ENCODE assay signal across 8 cellular contexts in the genomic region with DNA sequence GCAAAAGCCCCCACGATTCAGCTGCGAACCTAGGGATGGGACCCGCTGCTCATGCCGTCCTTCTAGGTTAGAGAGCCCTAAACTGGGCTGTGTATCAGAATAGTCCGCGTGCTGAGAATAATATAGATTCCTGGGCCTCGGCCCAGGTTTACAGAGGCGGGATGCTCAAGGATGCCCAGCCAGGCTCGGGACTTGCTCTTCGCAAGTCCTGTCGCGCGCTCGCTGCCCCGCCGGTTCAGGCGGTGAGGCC. TPM values are rescaled to one million over a fixed set of nuclear protein-coding genes. Genes with fewer than 3 reads are reported as not detected.
DNase-seq lines count a peak whose midpoint lies in the region; ATAC-seq and TF ChIP-seq lines count a peak whose summit lies in the region.

No MANE protein-coding gene starts in this region.

- H3K4me1 ChIP-seq in BE2C (peaks cover 3% of the 10 kb centered on the region; the same call in 1 of the 2 replicates), HUES6 (ENCODE audit: control insufficient read depth, insufficient read depth, low read length) (peaks cover 6% of the 10 kb centered on the region)

- H3K9ac ChIP-seq in HUES6 (ENCODE audit: low read length): peak overlapping the region; percentile 96

- no peaks in the 10 kb centered on the region for H3K27me3 ChIP-seq in BE2C
- no peaks in the 10 kb centered on the region for H3K27me3 ChIP-seq in HUES6 (ENCODE audit: control insufficient read depth, insufficient read depth, low read length)

- H3K36me3 Mint-ChIP-seq in chondrocyte (ENCODE audit: low read depth) (no peaks in the 10 kb centered on the region), natural killer cell (no peaks in the 10 kb centered on the region)

- H3K4me3 ChIP-seq in BE2C (ENCODE audit: low read depth, low read length) (peak overlapping the region; percentile 98), HUES6 (ENCODE audit: low read depth, low read length) (peak overlapping the region; percentile 98)

- no peak for TF ChIP-seq CTCF in BE2C (IDR thresholded peaks at IDR 0.05; ENCODE audit: low read depth, low read length)
- peak; percentile 84 for TF ChIP-seq CTCF in chondrocyte (IDR thresholded peaks at IDR 0.05)
- no peak for TF ChIP-seq CTCF in natural killer cell (IDR thresholded peaks at IDR 0.05)

- H3K9me3 ChIP-seq in BE2C (no peaks in the 10 kb centered on the region), HUES6 (ENCODE audit: control insufficient read depth, insufficient read depth, low read depth, low read length) (no peaks in the 10 kb centered on the region)

- H3K27ac ChIP-seq in HUES6 (ENCODE audit: low read depth, low read length): peak overlapping the region; percentile 87; the same call in 1 of the 2 replicates

- H3K27ac Mint-ChIP-seq in chondrocyte (ENCODE audit: unreplicated experiment): peak overlapping the region; percentile 99
- peak overlapping the region; percentile 88 to 93 for H3K27ac Mint-ChIP-seq in natural killer cell

- intact Hi-C loops in natural killer cell (cut with micrococcal nuclease) (loop anchor here (1.0 to 5.0 kb wide), 3 partner anchors 104 to 319 kb away; a partner anchor contains a TSS), head of caudate nucleus (cut with DNase I) (loop anchor here (2.0 kb wide), 1 partner anchor 315 kb away; a partner anchor contains a TSS)

- H3K36me3 ChIP-seq in BE2C (no peaks in the 10 kb centered on the region; the same call in 1 of the 2 replicates), HUES6 (ENCODE audit: control insufficient read depth, insufficient read depth, low read length) (no peaks in the 10 kb centered on the region)

- peaks cover 39% of the 10 kb centered on the region for H3K4me1 Mint-ChIP-seq in chondrocyte (ENCODE audit: low read depth)
- peaks cover 18 to 28% of the 10 kb centered on the region in 2 donors for H3K4me1 Mint-ChIP-seq in natural killer cell

- DNase-seq in BE2C (no peak), chondrocyte (ENCODE audit: low spot score) (no peak), natural killer cell (no peak), dermis blood vessel endothelial cell (no peak), NCI-H1105 (lab: John Stamatoyannopoulos, UW) (no peak), head of caudate nucleus (no peak)

- H3K4me3 Mint-ChIP-seq in chondrocyte (ENCODE audit: unreplicated experiment) (peak overlapping the region; percentile 99), natural killer cell (peak overlapping the region; percentile 99)

- H3K27me3 Mint-ChIP-seq in chondrocyte (ENCODE audit: low read depth) (no peaks in the 10 kb centered on the region), natural killer cell (ENCODE audit: low read depth in 2 of 2) (no peaks in the 10 kb centered on the region)

- ATAC-seq in natural killer cell (no peak), HG03159 (IDR thresholded peaks at IDR 0.05; ENCODE audit: unreplicated experiment) (no peak)

- H3K9me3 Mint-ChIP-seq in chondrocyte (ENCODE audit: low read depth) (no peaks in the 10 kb centered on the region), natural killer cell (no peaks in the 10 kb centered on the region)

RNA-seq across cellular contexts. Expression of a gene that starts 0.3 kb away (rescaled TPM):
- 63.2 TPM for polyA plus RNA-seq in BE2C (2012; ENCODE audit: insufficient read depth, insufficient read length, low read depth)
- total RNA-seq in chondrocyte (34.7 to 53.0 TPM (median 36.7 TPM) in 3 replicates), natural killer cell (10 to 100 TPM; 19.4 to 25.8 (median 22.3) TPM), dermis blood vessel endothelial cell (7.3 and 7.9 TPM in 2 replicates)
